ENCODE assay signal across 8 cellular contexts in the genomic region with DNA sequence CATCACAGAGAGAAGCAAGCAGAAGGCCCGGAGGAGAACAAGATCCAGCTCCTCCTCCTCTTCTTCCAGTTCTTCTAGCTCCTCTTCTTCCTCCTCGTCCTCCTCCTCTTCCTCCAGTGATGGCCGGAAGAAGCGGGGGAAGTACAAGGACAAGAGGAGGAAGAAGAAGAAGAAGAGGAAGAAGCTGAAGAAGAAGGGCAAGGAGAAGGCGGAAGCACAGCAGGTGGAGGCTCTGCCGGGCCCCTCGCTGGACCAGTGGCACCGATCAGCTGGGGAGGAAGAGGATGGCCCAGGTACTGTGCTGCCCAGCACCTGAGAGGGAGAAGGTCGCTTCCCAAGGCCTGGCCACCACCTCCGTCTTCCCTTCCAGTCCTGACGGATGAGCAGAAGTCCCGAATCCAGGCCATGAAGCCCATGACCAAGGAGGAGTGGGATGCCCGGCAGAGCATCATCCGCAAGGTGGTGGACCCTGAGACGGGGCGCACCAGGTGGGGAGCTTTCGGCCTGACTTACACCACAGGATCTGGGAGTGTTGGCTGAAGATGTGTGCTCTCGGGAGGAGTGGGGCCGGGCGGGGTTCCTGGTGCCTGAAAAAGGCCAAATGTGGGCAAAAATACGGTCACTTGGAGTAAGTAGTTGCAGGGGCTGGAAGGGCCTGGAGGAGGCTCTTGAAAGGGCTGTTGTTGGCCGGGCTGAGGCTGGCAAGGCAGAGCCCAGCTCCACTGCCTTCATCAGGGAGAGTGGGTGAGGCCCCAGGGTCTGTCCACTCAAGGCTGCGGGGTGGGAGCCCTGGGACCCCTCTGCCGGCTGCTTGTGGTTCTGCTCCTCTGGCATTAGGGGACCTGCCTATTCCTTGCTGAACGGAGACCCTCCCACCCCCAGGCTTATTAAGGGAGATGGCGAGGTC. TPM values are rescaled to one million over a fixed set of nuclear protein-coding genes. Genes with fewer than 3 reads are reported as not detected.
DNase-seq lines count a peak whose midpoint lies in the region; ATAC-seq and TF ChIP-seq lines count a peak whose summit lies in the region.

No MANE protein-coding gene starts in this region.

- no peaks in the 10 kb centered on the region for H3K27me3 ChIP-seq in ACC112 (ENCODE audit: insufficient read depth, low read length)
- no peaks in the 10 kb centered on the region for H3K27me3 ChIP-seq in mononuclear cell (ENCODE audit: insufficient read depth, low read length)

- H3K79me2 ChIP-seq in ACC112 (ENCODE audit: control insufficient read depth, insufficient read depth, low read length, unreplicated experiment): peaks cover 60% of the 10 kb centered on the region

- DNase-seq in Jurkat, Clone E6-1 (ENCODE audit: low read depth, low spot score): no peak
- DNase-seq in DMS153 (lab: John Stamatoyannopoulos, UW) (no peak), G401 (ENCODE audit: low spot score) (no peak)

- no peaks in the 10 kb centered on the region for H3K27me3 Mint-ChIP-seq in brain

- TF ChIP-seq CTCF in brain (conservative IDR thresholded peaks at IDR 0.05): no peak

- in situ Hi-C loops in G401 (cut with HindIII; ENCODE audit: low sequenced_read_pairs): no loop called here

- no peaks in the 10 kb centered on the region for H3K9me3 Mint-ChIP-seq in brain

- ATAC-seq in GM19467 (IDR thresholded peaks at IDR 0.05; ENCODE audit: unreplicated experiment) (no peak), GM21723 (IDR thresholded peaks at IDR 0.05; ENCODE audit: unreplicated experiment) (no peak)

- H2AFZ ChIP-seq in ACC112 (ENCODE audit: low read length, unreplicated experiment): no peak overlapping the region

- peaks cover 2% of the 10 kb centered on the region; the same call in 1 of the 2 replicates for H3K36me3 ChIP-seq in ACC112 (ENCODE audit: insufficient read depth, low read length)

- peaks cover 61% of the 10 kb centered on the region for H3K4me1 Mint-ChIP-seq in brain

- H3K36me3 Mint-ChIP-seq in brain: peaks cover 7% of the 10 kb centered on the region

- H3K9me3 ChIP-seq in mononuclear cell (ENCODE audit: low read depth, low read length): no peaks in the 10 kb centered on the region

- H3K27ac ChIP-seq in ACC112 (ENCODE audit: low read depth, low read length): 0 out of 2 replicates have a peak overlapping the region, but pooled peaks have one; percentile 61

- peaks cover 54% of the 10 kb centered on the region for H3K4me1 ChIP-seq in ACC112 (ENCODE audit: control insufficient read depth, insufficient read depth, low read length, unreplicated experiment)
- H3K4me1 ChIP-seq in mononuclear cell (ENCODE audit: insufficient read depth, low read length): peaks cover 64% of the 10 kb centered on the region

- H3K4me3 Mint-ChIP-seq in brain: peak overlapping the region; percentile 88 to 94 (median 90)

- H3K27ac Mint-ChIP-seq in brain: peak overlapping the region in 3 of 5 experiments; percentile 81 to 92 (median 87)

- H3K4me3 ChIP-seq in ACC112 (ENCODE audit: low read depth, low read length): peak overlapping the region; percentile 96
- H3K4me3 ChIP-seq in Jurkat, Clone E6-1 (ENCODE audit: low read length): peak overlapping the region; percentile 83
- H3K4me3 ChIP-seq in mononuclear cell (ENCODE audit: low read length): peak overlapping the region; percentile 80

RNA-seq across cellular contexts. Expression of a gene that starts 1.4 kb away (rescaled TPM):
- polyA plus RNA-seq in Jurkat, Clone E6-1 (2012; ENCODE audit: insufficient read depth, insufficient read length): 262 TPM
- 283 TPM for polyA plus RNA-seq in brain (ENCODE audit: insufficient read depth, low read depth, low replicate concordance)
- total RNA-seq in mononuclear cell: 123 TPM
- 315 and 347 TPM in 2 replicates for total RNA-seq in G401 (2014; rRNA removed; shearing (Covaris generic))

RNA-seq across cellular contexts. Expression of a gene that starts 6.8 kb away (rescaled TPM):
- polyA plus RNA-seq in Jurkat, Clone E6-1 (2012; ENCODE audit: insufficient read depth, insufficient read length): 24.1 TPM
- 12.7 TPM for polyA plus RNA-seq in brain (ENCODE audit: insufficient read depth, low read depth, low replicate concordance)
- total RNA-seq in mononuclear cell: 4.5 TPM
- total RNA-seq in G401 (2014; rRNA removed; shearing (Covaris generic)): 23.6 and 45.3 TPM in 2 replicates

RNA-seq across cellular contexts. Expression of a gene that starts 15.6 kb away (rescaled TPM):
- polyA plus RNA-seq in Jurkat, Clone E6-1 (2012; ENCODE audit: insufficient read depth, insufficient read length): 2.1 TPM
- 7.9 TPM for polyA plus RNA-seq in brain (ENCODE audit: insufficient read depth, low read depth, low replicate concordance)
- 2.1 TPM for total RNA-seq in mononuclear cell
- total RNA-seq in G401 (2014; rRNA removed; shearing (Covaris generic)): 3.8 and 7.4 TPM in 2 replicates
